In the genomic region with DNA sequence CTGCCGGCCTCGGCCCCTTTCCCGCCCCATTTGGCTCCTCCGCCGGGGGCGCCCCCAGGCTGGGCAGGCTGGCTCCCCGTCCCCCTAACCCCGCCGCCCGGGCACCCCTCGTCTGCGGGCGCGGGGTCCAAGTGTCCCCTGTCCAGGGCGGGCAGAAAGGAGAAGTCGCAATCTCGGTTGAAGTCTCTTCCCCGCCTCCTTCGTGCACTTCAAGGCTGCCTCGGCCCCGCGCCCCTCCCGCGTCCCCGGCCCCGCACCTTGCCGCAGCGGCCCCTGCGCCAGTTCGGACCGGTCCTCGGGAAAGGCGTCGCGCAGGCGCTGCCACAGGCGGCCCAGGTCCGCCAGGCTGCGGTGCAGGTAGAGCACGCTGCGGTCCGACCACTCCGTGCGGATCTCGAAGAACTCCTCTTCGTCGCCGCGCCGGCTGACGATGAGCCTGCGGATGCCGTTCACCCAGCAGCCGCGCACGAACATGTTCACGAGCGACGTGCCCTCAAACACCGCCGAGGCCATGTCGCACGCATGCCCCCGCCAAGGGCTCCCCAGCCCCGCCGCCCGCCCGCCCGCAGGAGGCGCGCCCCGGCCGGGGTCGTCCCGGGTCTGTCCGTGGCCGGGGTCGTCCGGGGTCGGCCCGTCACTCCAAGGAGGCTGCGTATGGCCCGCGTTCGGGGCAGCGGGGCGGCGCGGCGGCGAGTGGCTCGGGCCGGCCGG, we compare ENCODE assay signal across 1 cellular context.
TF ChIP-seq lines count a peak whose summit lies in the region.

TSS of gene PXDC1 (minus strand) at position 695 of the 711 bp plus-strand sequence. CDS start at position 513, 182 bp downstream.

TF ChIP-seq in HepG2, 621 proteins besides CTCF, POLR2A, EP300 and RAD21 (continued from another document and continues in another):
- TF ChIP-seq FOXJ3 (CRISPR knock-in tag; IDR thresholded peaks at IDR 0.05; ENCODE audit: borderline replicate concordance) (no peak), KLF6 (CRISPR knock-in tag; IDR thresholded peaks at IDR 0.05) (no peak), SRF (IDR thresholded peaks at IDR 0.05; ENCODE audit: low read depth, low read length) (no peak), HMG20B (CRISPR knock-in tag; conservative IDR thresholded peaks at IDR 0.05) (no peak), NFATC3 (CRISPR knock-in tag; IDR thresholded peaks at IDR 0.05) (no peak), SP4 (CRISPR knock-in tag; IDR thresholded peaks at IDR 0.05) (no peak), NCOA2 (CRISPR knock-in tag; IDR thresholded peaks at IDR 0.05) (no peak), ZNF138 (CRISPR knock-in tag; IDR thresholded peaks at IDR 0.05; ENCODE audit: low read depth) (peak; percentile 80; the same call in 1 of the 2 replicates), KIAA2018 (CRISPR knock-in tag; IDR thresholded peaks at IDR 0.05; ENCODE audit: borderline replicate concordance) (no peak), RBFOX2 (IDR thresholded peaks at IDR 0.05; ENCODE audit: low read depth, low read length) (peak; percentile 63), ZNF720 (CRISPR knock-in tag; IDR thresholded peaks at IDR 0.05) (no peak), CREBL2 (CRISPR knock-in tag; IDR thresholded peaks at IDR 0.05; ENCODE audit: borderline replicate concordance) (no peak; the same call in 1 of the 2 replicates), HNF1A (IDR thresholded peaks at IDR 0.05; ENCODE audit: low read depth) (no peak), HNF1A (CRISPR knock-in tag; IDR thresholded peaks at IDR 0.05; ENCODE audit: borderline replicate concordance) (peak; percentile 10; the same call in 1 of the 2 replicates), DNMT1 (CRISPR knock-in tag; IDR thresholded peaks at IDR 0.05) (no peak), FOXM1 (CRISPR knock-in tag; IDR thresholded peaks at IDR 0.05) (no peak), MXD1 (CRISPR knock-in tag; IDR thresholded peaks at IDR 0.05) (0 out of 2 replicates have a peak, but pooled peaks have one; percentile 2), HIVEP1 (CRISPR knock-in tag; IDR thresholded peaks at IDR 0.05) (no peak), GATAD2A (CRISPR knock-in tag; IDR thresholded peaks at IDR 0.05) (no peak), ARNT (IDR thresholded peaks at IDR 0.05) (no peak)
- TF ChIP-seq, protein P1, sequence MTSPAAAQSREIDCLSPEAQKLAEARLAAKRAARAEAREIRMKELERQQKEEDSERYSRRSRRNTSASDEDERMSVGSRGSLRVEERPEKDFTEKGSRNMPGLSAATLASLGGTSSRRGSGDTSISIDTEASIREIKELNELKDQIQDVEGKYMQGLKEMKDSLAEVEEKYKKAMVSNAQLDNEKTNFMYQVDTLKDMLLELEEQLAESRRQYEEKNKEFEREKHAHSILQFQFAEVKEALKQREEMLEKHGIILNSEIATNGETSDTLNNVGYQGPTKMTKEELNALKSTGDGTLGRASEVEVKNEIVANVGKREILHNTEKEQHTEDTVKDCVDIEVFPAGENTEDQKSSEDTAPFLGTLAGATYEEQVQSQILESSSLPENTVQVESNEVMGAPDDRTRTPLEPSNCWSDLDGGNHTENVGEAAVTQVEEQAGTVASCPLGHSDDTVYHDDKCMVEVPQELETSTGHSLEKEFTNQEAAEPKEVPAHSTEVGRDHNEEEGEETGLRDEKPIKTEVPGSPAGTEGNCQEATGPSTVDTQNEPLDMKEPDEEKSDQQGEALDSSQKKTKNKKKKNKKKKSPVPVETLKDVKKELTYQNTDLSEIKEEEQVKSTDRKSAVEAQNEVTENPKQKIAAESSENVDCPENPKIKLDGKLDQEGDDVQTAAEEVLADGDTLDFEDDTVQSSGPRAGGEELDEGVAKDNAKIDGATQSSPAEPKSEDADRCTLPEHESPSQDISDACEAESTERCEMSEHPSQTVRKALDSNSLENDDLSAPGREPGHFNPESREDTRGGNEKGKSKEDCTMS (CRISPR knock-in tag; conservative IDR thresholded peaks at IDR 0.05), result no peak
- TF ChIP-seq, protein P2, sequence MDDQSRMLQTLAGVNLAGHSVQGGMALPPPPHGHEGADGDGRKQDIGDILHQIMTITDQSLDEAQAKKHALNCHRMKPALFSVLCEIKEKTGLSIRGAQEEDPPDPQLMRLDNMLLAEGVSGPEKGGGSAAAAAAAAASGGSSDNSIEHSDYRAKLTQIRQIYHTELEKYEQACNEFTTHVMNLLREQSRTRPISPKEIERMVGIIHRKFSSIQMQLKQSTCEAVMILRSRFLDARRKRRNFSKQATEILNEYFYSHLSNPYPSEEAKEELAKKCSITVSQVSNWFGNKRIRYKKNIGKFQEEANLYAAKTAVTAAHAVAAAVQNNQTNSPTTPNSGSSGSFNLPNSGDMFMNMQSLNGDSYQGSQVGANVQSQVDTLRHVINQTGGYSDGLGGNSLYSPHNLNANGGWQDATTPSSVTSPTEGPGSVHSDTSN (CRISPR knock-in tag; IDR thresholded peaks at IDR 0.05; ENCODE audit: borderline replicate concordance), result 0 out of 2 replicates have a peak, but pooled peaks have one; percentile 62
- TF ChIP-seq, protein P3, sequence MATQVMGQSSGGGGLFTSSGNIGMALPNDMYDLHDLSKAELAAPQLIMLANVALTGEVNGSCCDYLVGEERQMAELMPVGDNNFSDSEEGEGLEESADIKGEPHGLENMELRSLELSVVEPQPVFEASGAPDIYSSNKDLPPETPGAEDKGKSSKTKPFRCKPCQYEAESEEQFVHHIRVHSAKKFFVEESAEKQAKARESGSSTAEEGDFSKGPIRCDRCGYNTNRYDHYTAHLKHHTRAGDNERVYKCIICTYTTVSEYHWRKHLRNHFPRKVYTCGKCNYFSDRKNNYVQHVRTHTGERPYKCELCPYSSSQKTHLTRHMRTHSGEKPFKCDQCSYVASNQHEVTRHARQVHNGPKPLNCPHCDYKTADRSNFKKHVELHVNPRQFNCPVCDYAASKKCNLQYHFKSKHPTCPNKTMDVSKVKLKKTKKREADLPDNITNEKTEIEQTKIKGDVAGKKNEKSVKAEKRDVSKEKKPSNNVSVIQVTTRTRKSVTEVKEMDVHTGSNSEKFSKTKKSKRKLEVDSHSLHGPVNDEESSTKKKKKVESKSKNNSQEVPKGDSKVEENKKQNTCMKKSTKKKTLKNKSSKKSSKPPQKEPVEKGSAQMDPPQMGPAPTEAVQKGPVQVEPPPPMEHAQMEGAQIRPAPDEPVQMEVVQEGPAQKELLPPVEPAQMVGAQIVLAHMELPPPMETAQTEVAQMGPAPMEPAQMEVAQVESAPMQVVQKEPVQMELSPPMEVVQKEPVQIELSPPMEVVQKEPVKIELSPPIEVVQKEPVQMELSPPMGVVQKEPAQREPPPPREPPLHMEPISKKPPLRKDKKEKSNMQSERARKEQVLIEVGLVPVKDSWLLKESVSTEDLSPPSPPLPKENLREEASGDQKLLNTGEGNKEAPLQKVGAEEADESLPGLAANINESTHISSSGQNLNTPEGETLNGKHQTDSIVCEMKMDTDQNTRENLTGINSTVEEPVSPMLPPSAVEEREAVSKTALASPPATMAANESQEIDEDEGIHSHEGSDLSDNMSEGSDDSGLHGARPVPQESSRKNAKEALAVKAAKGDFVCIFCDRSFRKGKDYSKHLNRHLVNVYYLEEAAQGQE (IDR thresholded peaks at IDR 0.05; ENCODE audit: borderline replicate concordance in 1 of 2, low read depth in 1 of 2, low read length in 2 of 2), result 0 out of 4 replicates have a peak, but pooled peaks of 1 of the 2 experiments have one; percentile 17
- TF ChIP-seq, protein P4, sequence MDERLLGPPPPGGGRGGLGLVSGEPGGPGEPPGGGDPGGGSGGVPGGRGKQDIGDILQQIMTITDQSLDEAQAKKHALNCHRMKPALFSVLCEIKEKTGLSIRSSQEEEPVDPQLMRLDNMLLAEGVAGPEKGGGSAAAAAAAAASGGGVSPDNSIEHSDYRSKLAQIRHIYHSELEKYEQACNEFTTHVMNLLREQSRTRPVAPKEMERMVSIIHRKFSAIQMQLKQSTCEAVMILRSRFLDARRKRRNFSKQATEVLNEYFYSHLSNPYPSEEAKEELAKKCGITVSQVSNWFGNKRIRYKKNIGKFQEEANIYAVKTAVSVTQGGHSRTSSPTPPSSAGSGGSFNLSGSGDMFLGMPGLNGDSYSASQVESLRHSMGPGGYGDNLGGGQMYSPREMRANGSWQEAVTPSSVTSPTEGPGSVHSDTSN (CRISPR knock-in tag; IDR thresholded peaks at IDR 0.05), result no peak
- TF ChIP-seq, protein P5, sequence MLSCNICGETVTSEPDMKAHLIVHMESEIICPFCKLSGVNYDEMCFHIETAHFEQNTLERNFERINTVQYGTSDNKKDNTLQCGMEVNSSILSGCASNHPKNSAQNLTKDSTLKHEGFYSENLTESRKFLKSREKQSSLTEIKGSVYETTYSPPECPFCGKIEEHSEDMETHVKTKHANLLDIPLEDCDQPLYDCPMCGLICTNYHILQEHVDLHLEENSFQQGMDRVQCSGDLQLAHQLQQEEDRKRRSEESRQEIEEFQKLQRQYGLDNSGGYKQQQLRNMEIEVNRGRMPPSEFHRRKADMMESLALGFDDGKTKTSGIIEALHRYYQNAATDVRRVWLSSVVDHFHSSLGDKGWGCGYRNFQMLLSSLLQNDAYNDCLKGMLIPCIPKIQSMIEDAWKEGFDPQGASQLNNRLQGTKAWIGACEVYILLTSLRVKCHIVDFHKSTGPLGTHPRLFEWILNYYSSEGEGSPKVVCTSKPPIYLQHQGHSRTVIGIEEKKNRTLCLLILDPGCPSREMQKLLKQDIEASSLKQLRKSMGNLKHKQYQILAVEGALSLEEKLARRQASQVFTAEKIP (CRISPR knock-in tag; IDR thresholded peaks at IDR 0.05; ENCODE audit: borderline replicate concordance), result no peak
